Comparison of ENCODE assay signal across 1 cellular context in genomic region chr5:178429541-178430186, GRCh38.
TF ChIP-seq lines count a peak whose summit lies in the region.

No MANE protein-coding gene starts in this region.

TF ChIP-seq in HepG2, 621 proteins besides CTCF, POLR2A, EP300 and RAD21 (continued from another document):
- TF ChIP-seq ZNF414 (CRISPR knock-in tag; IDR thresholded peaks at IDR 0.05): no peak
- TF ChIP-seq SOX6 (IDR thresholded peaks at IDR 0.05): no peak
- no peak for TF ChIP-seq SOX6 (CRISPR knock-in tag; IDR thresholded peaks at IDR 0.05)
- TF ChIP-seq ZNF501 (CRISPR knock-in tag; IDR thresholded peaks at IDR 0.05): no peak
- no peak for TF ChIP-seq PTBP1 (IDR thresholded peaks at IDR 0.05; ENCODE audit: low read depth, low read length, poor library complexity, severe bottlenecking)
- TF ChIP-seq EED (CRISPR knock-in tag; IDR thresholded peaks at IDR 0.05): no peak
- TF ChIP-seq ZNF367 (CRISPR knock-in tag; IDR thresholded peaks at IDR 0.05; ENCODE audit: borderline replicate concordance): no peak
- TF ChIP-seq GATAD1 (CRISPR knock-in tag; IDR thresholded peaks at IDR 0.05): no peak
- TF ChIP-seq HES4 (CRISPR knock-in tag; IDR thresholded peaks at IDR 0.05; ENCODE audit: borderline replicate concordance): no peak
- no peak for TF ChIP-seq HNF4A (CRISPR knock-in tag; IDR thresholded peaks at IDR 0.05)
- no peak for TF ChIP-seq THRA (CRISPR knock-in tag; IDR thresholded peaks at IDR 0.05; ENCODE audit: borderline replicate concordance)
- TF ChIP-seq ZNF652 (CRISPR knock-in tag; IDR thresholded peaks at IDR 0.05; ENCODE audit: borderline replicate concordance, low read depth): no peak
- no peak for TF ChIP-seq ZNF264 (CRISPR knock-in tag; IDR thresholded peaks at IDR 0.05)
